18 cellular contexts compared by ENCODE assay signal in the genomic region with DNA sequence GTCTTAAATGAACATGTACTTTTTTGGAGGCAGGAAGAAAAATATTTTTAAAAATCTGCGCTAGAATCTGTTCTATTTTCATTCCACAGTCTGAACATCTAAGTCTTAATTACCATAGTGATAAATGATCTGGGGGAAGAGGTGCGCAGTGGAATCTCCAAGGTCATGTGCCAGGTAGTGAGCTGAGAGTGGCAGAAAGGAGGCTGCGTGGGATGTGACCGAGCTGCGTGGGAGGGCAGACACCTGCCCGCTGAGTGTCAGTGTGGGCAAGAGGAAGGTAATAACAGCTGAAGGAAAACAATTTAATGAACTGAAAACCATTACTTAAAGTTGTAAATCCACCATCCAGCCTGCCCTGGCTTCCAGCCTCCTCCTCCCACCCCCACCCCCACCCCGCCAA. TPM values are rescaled to one million over a fixed set of nuclear protein-coding genes. Genes with fewer than 3 reads are reported as not detected.
DNase-seq lines count a peak whose midpoint lies in the region; ATAC-seq and TF ChIP-seq lines count a peak whose summit lies in the region.
"Had no signal": no experiment of that assay in that cellular context is flagged by ENCODE, and none has a peak within 500 bp of the region (broad histone marks: within the 10 kb centered on the region; RNA-seq: fewer than 3 reads in every experiment).

No MANE protein-coding gene starts in this region.

- WGBS in esophagus muscularis mucosa, result 73% methylated on average over 7 of the region's 7 CpGs

- no peaks in the 10 kb centered on the region for H3K36me3 Mint-ChIP-seq in activated T-cell treated with anti-CD3 and anti-CD28 coated beads, Interleukin-2, amount 50 U/mL, for 4 hours (ENCODE audit: insufficient read depth)
- H3K36me3 Mint-ChIP-seq in activated T-cell treated with anti-CD3 and anti-CD28 coated beads, Interleukin-2, amount 50 U/mL, for 72 hours (ENCODE audit: insufficient read depth in 2 of 2), result no peaks in the 10 kb centered on the region

- DNase-seq in NCI-H1417 (lab: John Stamatoyannopoulos, UW) (peak in 2 of 3 experiments; percentile 23 to 56), NCI-H1417 treated with DMSO at 0.1 percent for 48 hours (lab: John Stamatoyannopoulos, UW) (no peak), esophagus muscularis mucosa (ENCODE audit: extremely low spot score) (peak; percentile 26), upper lobe of right lung (peak; percentile 22)
- DNase-seq in activated T-cell treated with anti-CD3 and anti-CD28 coated beads, Interleukin-2, amount 50 U/mL, for 4 hours, result peak; percentile 25
- DNase-seq in activated T-cell treated with anti-CD3 and anti-CD28 coated beads, Interleukin-2, amount 50 U/mL, for 72 hours, result no peak
- DNase-seq: 8988T, KG1, MV-4-11, NCI-H1436 treated with DMSO at 0.1 percent for 48 hours, NCI-H2227 treated with DMSO at 0.1 percent for 48 hours, NCI-H510A treated with DMSO at 0.1 percent for 48 hours, NCI-H82, RPMI8226, SHP77 treated with DMSO at 0.1 percent for 48 hours had no signal

- H3K27me3 Mint-ChIP-seq in activated T-cell treated with anti-CD3 and anti-CD28 coated beads, Interleukin-2, amount 50 U/mL, for 4 hours (ENCODE audit: low read depth), result no peaks in the 10 kb centered on the region
- H3K27me3 Mint-ChIP-seq in activated T-cell treated with anti-CD3 and anti-CD28 coated beads, Interleukin-2, amount 50 U/mL, for 72 hours (ENCODE audit: low read depth), result no peaks in the 10 kb centered on the region

- ATAC-seq in activated T-cell treated with anti-CD3 and anti-CD28 coated beads, Interleukin-2, amount 50 U/mL, for 4 hours, result no peak
- no peak for ATAC-seq in activated T-cell treated with anti-CD3 and anti-CD28 coated beads, Interleukin-2, amount 50 U/mL, for 72 hours (replicated peaks in 1 of 2)
- no peak for ATAC-seq in upper lobe of right lung
- ATAC-seq in HG03442 (IDR thresholded peaks at IDR 0.05; ENCODE audit: unreplicated experiment), result no peak
- ATAC-seq in HG03460 (IDR thresholded peaks at IDR 0.05; ENCODE audit: unreplicated experiment), result no peak

- no peaks in the 10 kb centered on the region for H3K27me3 ChIP-seq in esophagus muscularis mucosa
- no peaks in the 10 kb centered on the region for H3K27me3 ChIP-seq in upper lobe of right lung

- no peak overlapping the region for H3K27ac ChIP-seq in esophagus muscularis mucosa (replicated peaks in 1 of 4)
- H3K27ac ChIP-seq in upper lobe of right lung, result no peak overlapping the region

- TF ChIP-seq CTCF in esophagus muscularis mucosa (IDR thresholded peaks at IDR 0.05) (no peak), upper lobe of right lung (IDR thresholded peaks at IDR 0.05) (no peak)

- H3K9me3 ChIP-seq in esophagus muscularis mucosa (no peaks in the 10 kb centered on the region), upper lobe of right lung (no peaks in the 10 kb centered on the region)

- no peak for TF ChIP-seq EP300 in esophagus muscularis mucosa (IDR thresholded peaks at IDR 0.05)

- intact Hi-C loops in esophagus muscularis mucosa (cut with DNase I) (no loop called here), upper lobe of right lung (cut with DNase I) (no loop called here)

- H3K4me3 Mint-ChIP-seq in activated T-cell treated with anti-CD3 and anti-CD28 coated beads, Interleukin-2, amount 50 U/mL, for 4 hours, result no peak overlapping the region
- H3K4me3 Mint-ChIP-seq in activated T-cell treated with anti-CD3 and anti-CD28 coated beads, Interleukin-2, amount 50 U/mL, for 72 hours, result no peak overlapping the region
- H3K4me3 Mint-ChIP-seq: B cell had no signal

- no peaks in the 10 kb centered on the region for H3K9me3 Mint-ChIP-seq in activated T-cell treated with anti-CD3 and anti-CD28 coated beads, Interleukin-2, amount 50 U/mL, for 4 hours
- no peaks in the 10 kb centered on the region for H3K9me3 Mint-ChIP-seq in activated T-cell treated with anti-CD3 and anti-CD28 coated beads, Interleukin-2, amount 50 U/mL, for 72 hours

- H3K36me3 ChIP-seq in esophagus muscularis mucosa, result no peaks in the 10 kb centered on the region
- no peaks in the 10 kb centered on the region for H3K36me3 ChIP-seq in upper lobe of right lung

- peaks cover 5% of the 10 kb centered on the region for H3K4me1 Mint-ChIP-seq in activated T-cell treated with anti-CD3 and anti-CD28 coated beads, Interleukin-2, amount 50 U/mL, for 4 hours (ENCODE audit: low read depth)
- no peaks in the 10 kb centered on the region for H3K4me1 Mint-ChIP-seq in activated T-cell treated with anti-CD3 and anti-CD28 coated beads, Interleukin-2, amount 50 U/mL, for 72 hours (ENCODE audit: low read depth)

- H3K4me1 ChIP-seq in esophagus muscularis mucosa (no peaks in the 10 kb centered on the region), upper lobe of right lung (no peaks in the 10 kb centered on the region)

- TF ChIP-seq POLR2A in esophagus muscularis mucosa (IDR thresholded peaks at IDR 0.05; ENCODE audit: low read depth), result no peak

- H3K4me3 ChIP-seq in esophagus muscularis mucosa (no peak overlapping the region), upper lobe of right lung (no peak overlapping the region)

- H3K27ac Mint-ChIP-seq in activated T-cell treated with anti-CD3 and anti-CD28 coated beads, Interleukin-2, amount 50 U/mL, for 72 hours, result no peak overlapping the region
- H3K27ac Mint-ChIP-seq: B cell had no signal

RNA-seq across cellular contexts. Expression of gene DTNB, which starts 11.2 kb away (rescaled TPM):
- total RNA-seq in activated T-cell treated with anti-CD3 and anti-CD28 coated beads, Interleukin-2, amount 50 U/mL, for 4 hours, result 10 to 100 TPM in 2 of 3 donors, 1 to 10 TPM in 1; 9.1 to 12.3 (median 11.2) TPM
- total RNA-seq in activated T-cell treated with anti-CD3 and anti-CD28 coated beads, Interleukin-2, amount 50 U/mL, for 72 hours, result 10 to 100 TPM; 29.7 to 31.2 TPM
- total RNA-seq in esophagus muscularis mucosa, result 1 to 10 TPM; 3.0 to 7.5 (median 4.3) TPM
- total RNA-seq in upper lobe of right lung, result 18.1 TPM

Comparison
In these comparisons a context has a peak if more than half of its experiments do, and no peak if none do; other contexts are left out.
1. DNase-seq: peak in NCI-H1417 (2 of 3), activated T-cell treated with anti-CD3 and anti-CD28 coated beads, Interleukin-2, amount 50 U/mL, for 4 hours (single experiment), esophagus muscularis mucosa (single experiment) and upper lobe of right lung (single experiment); none in NCI-H1417 treated with DMSO at 0.1 percent for 48 hours (single experiment) and activated T-cell treated with anti-CD3 and anti-CD28 coated beads, Interleukin-2, amount 50 U/mL, for 72 hours (0 of 2).